ENCODE assay signal across 8 cellular contexts in genomic region chr7:139101637-139102158, GRCh38. TPM values are rescaled to one million over a fixed set of nuclear protein-coding genes. Genes with fewer than 3 reads are reported as not detected.
A peak's percentile ranks its signal among the peaks of the same experiment; 100 is the strongest.
DNase-seq lines count a peak whose midpoint lies in the region; ATAC-seq and TF ChIP-seq lines count a peak whose summit lies in the region.
"Not testable (repeated sequence)": the region's sequence is repeated elsewhere in the genome, so short reads cannot be mapped to it uniquely, and the experiment has no call there.

No MANE protein-coding gene starts in this region.

- H3K9me3 ChIP-seq in BLaER1, result peaks cover 32% of the 10 kb centered on the region
- H3K9me3 ChIP-seq in effector memory CD4-positive, alpha-beta T cell (ENCODE audit: control insufficient read depth, low read length); naive thymus-derived CD4-positive, alpha-beta T cell (ENCODE audit: control insufficient read depth in 2 of 3, low read length in 3 of 3): not testable (repeated sequence)

- H3K27me3 ChIP-seq in BLaER1; HL-60 (ENCODE audit: insufficient read depth, poor library complexity, severe bottlenecking); effector memory CD4-positive, alpha-beta T cell (replicated peaks; ENCODE audit: control insufficient read depth, insufficient read depth, low read length, poor library complexity, severe bottlenecking); naive thymus-derived CD4-positive, alpha-beta T cell (ENCODE audit: control insufficient read depth in 2 of 2, insufficient read depth in 2 of 2, low read length in 2 of 2): not testable (repeated sequence)

- H3K36me3 Mint-ChIP-seq in activated B cell treated with CpG ODN at 0.5 μM for 24 hours (ENCODE audit: low read depth), result peaks cover 36% of the 10 kb centered on the region
- peaks cover 78% of the 10 kb centered on the region for H3K36me3 Mint-ChIP-seq in activated T-cell treated with anti-CD3 and anti-CD28 coated beads, Interleukin-2, amount 50 U/mL, for 24 hours (ENCODE audit: low read depth)
- H3K36me3 Mint-ChIP-seq in activated naive CD4-positive, alpha-beta T cell treated with anti-CD3 and anti-CD28 coated beads, Interleukin-2, amount 50 U/mL, for 72 hours, result peaks cover 24 to 52% of the 10 kb centered on the region in 2 donors
- peaks cover 0 to 66% (median 36%) of the 10 kb centered on the region in 5 donors for H3K36me3 Mint-ChIP-seq in naive thymus-derived CD4-positive, alpha-beta T cell
- H3K36me3 Mint-ChIP-seq in stimulated activated naive CD8-positive, alpha-beta T cell treated with anti-CD3 and anti-CD28 coated beads, Interleukin-15, Interleukin-2, amounts not matched to agents 100 ng/mL and 50 ng/mL, for 24 hours (ENCODE audit: low read depth), result peaks cover 78% of the 10 kb centered on the region

- POLR2A ChIA-PET in activated B cell treated with CpG ODN at 0.5 μM for 24 hours (lab: Charles Lee), result interaction anchor here (0.8 kb wide), 1 partner anchor 258 kb away, joined by 3 read pairs; the partner anchor contains the start of gene LUC7L2
- POLR2A ChIA-PET in naive thymus-derived CD4-positive, alpha-beta T cell (lab: Charles Lee), result interaction anchor here (0.9 to 3.9 kb wide), 6 partner anchors 8 to 20 kb away, joined by 3 to 151 read pairs (median 25); no protein-coding TSS in a partner anchor

- not testable (repeated sequence) for H3K4me3 ChIP-seq in BLaER1; HL-60 (replicated peaks; ENCODE audit: insufficient read depth, low read length)
- H3K4me3 ChIP-seq in effector memory CD4-positive, alpha-beta T cell (ENCODE audit: insufficient read depth, low read depth, low read length, poor library complexity, severe bottlenecking), result peak overlapping the region; percentile 42
- H3K4me3 ChIP-seq in naive thymus-derived CD4-positive, alpha-beta T cell (ENCODE audit: low read length), result peak overlapping the region; percentile 54

- H3K27ac Mint-ChIP-seq in activated B cell treated with CpG ODN at 0.5 μM for 24 hours, result peak overlapping the region; percentile 61
- peak overlapping the region; percentile 97 for H3K27ac Mint-ChIP-seq in activated T-cell treated with anti-CD3 and anti-CD28 coated beads, Interleukin-2, amount 50 U/mL, for 24 hours
- H3K27ac Mint-ChIP-seq in activated naive CD4-positive, alpha-beta T cell treated with anti-CD3 and anti-CD28 coated beads, Interleukin-2, amount 50 U/mL, for 72 hours, result peak overlapping the region; percentile 77 to 82
- peak overlapping the region; percentile 86 to 96 (median 93) for H3K27ac Mint-ChIP-seq in naive thymus-derived CD4-positive, alpha-beta T cell
- peak overlapping the region; percentile 82 for H3K27ac Mint-ChIP-seq in stimulated activated naive CD8-positive, alpha-beta T cell treated with anti-CD3 and anti-CD28 coated beads, Interleukin-15, Interleukin-2, amounts not matched to agents 100 ng/mL and 50 ng/mL, for 24 hours

- not testable (repeated sequence) for H3K4me3 Mint-ChIP-seq in activated B cell treated with CpG ODN at 0.5 μM for 24 hours
- peak overlapping the region; percentile 85 for H3K4me3 Mint-ChIP-seq in activated T-cell treated with anti-CD3 and anti-CD28 coated beads, Interleukin-2, amount 50 U/mL, for 24 hours
- H3K4me3 Mint-ChIP-seq in naive thymus-derived CD4-positive, alpha-beta T cell, result peak overlapping the region; percentile 82 to 100 (median 90)
- peak overlapping the region; percentile 81 for H3K4me3 Mint-ChIP-seq in stimulated activated naive CD8-positive, alpha-beta T cell treated with anti-CD3 and anti-CD28 coated beads, Interleukin-15, Interleukin-2, amounts not matched to agents 100 ng/mL and 50 ng/mL, for 24 hours

- CTCF ChIA-PET in activated B cell treated with CpG ODN at 0.5 μM for 24 hours (lab: Charles Lee), result not testable (repeated sequence)
- CTCF ChIA-PET in naive thymus-derived CD4-positive, alpha-beta T cell (lab: Charles Lee), result interaction anchor here (1.2 kb wide), 1 partner anchor 84 kb away, joined by 4 read pairs; no protein-coding TSS in a partner anchor

- ATAC-seq in activated B cell treated with CpG ODN at 0.5 μM for 24 hours (ENCODE audit: low read depth); activated naive CD4-positive, alpha-beta T cell treated with anti-CD3 and anti-CD28 coated beads, Interleukin-2, amount 50 U/mL, for 72 hours; naive thymus-derived CD4-positive, alpha-beta T cell: not testable (repeated sequence)

- H3K9me3 Mint-ChIP-seq in activated B cell treated with CpG ODN at 0.5 μM for 24 hours; activated T-cell treated with anti-CD3 and anti-CD28 coated beads, Interleukin-2, amount 50 U/mL, for 24 hours; activated naive CD4-positive, alpha-beta T cell treated with anti-CD3 and anti-CD28 coated beads, Interleukin-2, amount 50 U/mL, for 72 hours; naive thymus-derived CD4-positive, alpha-beta T cell; stimulated activated naive CD8-positive, alpha-beta T cell treated with anti-CD3 and anti-CD28 coated beads, Interleukin-15, Interleukin-2, amounts not matched to agents 100 ng/mL and 50 ng/mL, for 24 hours: not testable (repeated sequence)

- H3K27ac ChIP-seq in BLaER1 (peak overlapping the region; percentile 92; the same call in 1 of the 2 replicates), HL-60 (replicated peaks) (peak overlapping the region; percentile 97; the same call in 1 of the 2 replicates)
- peak overlapping the region; percentile 58 for H3K27ac ChIP-seq in effector memory CD4-positive, alpha-beta T cell (ENCODE audit: insufficient read depth, low read length, poor library complexity, severe bottlenecking)
- H3K27ac ChIP-seq in naive thymus-derived CD4-positive, alpha-beta T cell (ENCODE audit: low read depth, low read length), result peak overlapping the region; percentile 69

- H3K4me1 ChIP-seq in BLaER1, result peaks cover 41% of the 10 kb centered on the region
- H3K4me1 ChIP-seq in effector memory CD4-positive, alpha-beta T cell (ENCODE audit: control insufficient read depth, insufficient read depth, low read length, poor library complexity, severe bottlenecking), result peaks cover 41% of the 10 kb centered on the region
- peaks cover 25 to 30% of the 10 kb centered on the region in 2 donors for H3K4me1 ChIP-seq in naive thymus-derived CD4-positive, alpha-beta T cell (ENCODE audit: control insufficient read depth in 2 of 2, insufficient read depth in 2 of 2, low read length in 2 of 2)

- peaks cover 51% of the 10 kb centered on the region for H3K36me3 ChIP-seq in BLaER1
- H3K36me3 ChIP-seq in effector memory CD4-positive, alpha-beta T cell (ENCODE audit: control insufficient read depth, insufficient read depth, low read length); naive thymus-derived CD4-positive, alpha-beta T cell (ENCODE audit: control insufficient read depth in 2 of 3, insufficient read depth in 3 of 3, low read length in 3 of 3): not testable (repeated sequence)

- H3K27me3 Mint-ChIP-seq in activated B cell treated with CpG ODN at 0.5 μM for 24 hours; activated T-cell treated with anti-CD3 and anti-CD28 coated beads, Interleukin-2, amount 50 U/mL, for 24 hours; naive thymus-derived CD4-positive, alpha-beta T cell; stimulated activated naive CD8-positive, alpha-beta T cell treated with anti-CD3 and anti-CD28 coated beads, Interleukin-15, Interleukin-2, amounts not matched to agents 100 ng/mL and 50 ng/mL, for 24 hours: not testable (repeated sequence)

- H3K9ac ChIP-seq in BLaER1, result not testable (repeated sequence)

- H3K4me2 ChIP-seq in BLaER1, result peak overlapping the region; percentile 98

- intact Hi-C loops in activated B cell treated with CpG ODN at 0.5 μM for 24 hours (cut with micrococcal nuclease), result not testable (repeated sequence)
- intact Hi-C loops in naive thymus-derived CD4-positive, alpha-beta T cell (cut with micrococcal nuclease), result loop anchor here (10.0 kb wide), 2 partner anchors 1123 to 1273 kb away; no protein-coding TSS in a partner anchor

- H4K20me1 ChIP-seq in BLaER1, result peaks cover 49% of the 10 kb centered on the region

- H3K4me1 Mint-ChIP-seq in activated B cell treated with CpG ODN at 0.5 μM for 24 hours, result peaks cover 64% of the 10 kb centered on the region
- H3K4me1 Mint-ChIP-seq in activated T-cell treated with anti-CD3 and anti-CD28 coated beads, Interleukin-2, amount 50 U/mL, for 24 hours (ENCODE audit: low read depth), result peaks cover 58% of the 10 kb centered on the region
- peaks cover 30 to 66% (median 55%) of the 10 kb centered on the region in 7 donors for H3K4me1 Mint-ChIP-seq in naive thymus-derived CD4-positive, alpha-beta T cell
- H3K4me1 Mint-ChIP-seq in stimulated activated naive CD8-positive, alpha-beta T cell treated with anti-CD3 and anti-CD28 coated beads, Interleukin-15, Interleukin-2, amounts not matched to agents 100 ng/mL and 50 ng/mL, for 24 hours (ENCODE audit: low read depth), result peaks cover 78% of the 10 kb centered on the region

- not testable (repeated sequence) for DNase-seq in HL-60 (ENCODE audit: low read depth in 1 of 2, low spot score in 1 of 2); activated B cell treated with CpG ODN at 0.5 μM for 24 hours; activated T-cell treated with anti-CD3 and anti-CD28 coated beads, Interleukin-2, amount 50 U/mL, for 24 hours; activated naive CD4-positive, alpha-beta T cell treated with anti-CD3 and anti-CD28 coated beads, Interleukin-2, amount 50 U/mL, for 72 hours (ENCODE audit: low spot score in 2 of 2); effector memory CD4-positive, alpha-beta T cell; naive thymus-derived CD4-positive, alpha-beta T cell

- not testable (repeated sequence) for TF ChIP-seq CTCF in HL-60 (IDR thresholded peaks at IDR 0.05; ENCODE audit: insufficient read depth, low read length); activated B cell treated with CpG ODN at 0.5 μM for 24 hours (IDR thresholded peaks at IDR 0.05)

RNA-seq across cellular contexts. Expression of gene ZC3HAV1, which starts 7.8 kb away (rescaled TPM):
- total RNA-seq in activated B cell treated with CpG ODN at 0.5 μM for 24 hours, result 76.3 and 80.7 TPM in 2 replicates
- total RNA-seq in activated naive CD4-positive, alpha-beta T cell treated with anti-CD3 and anti-CD28 coated beads, Interleukin-2, amount 50 U/mL, for 72 hours, result 100 to 1,000 TPM in 1 of 2 donors, 10 to 100 TPM in 1; 97.8 to 167 TPM
- 100 to 1,000 TPM; 129 to 181 (median 152) TPM for total RNA-seq in naive thymus-derived CD4-positive, alpha-beta T cell
- polyA plus RNA-seq in naive thymus-derived CD4-positive, alpha-beta T cell, result 100 to 1,000 TPM; 165 to 249 TPM
